ENCODE assay signal across 18 cellular contexts in genomic region chr12:18753481-18754117, GRCh38. TPM values are rescaled to one million over a fixed set of nuclear protein-coding genes. Genes with fewer than 3 reads are reported as not detected.
DNase-seq lines count a peak whose midpoint lies in the region; ATAC-seq, FAIRE-seq and TF ChIP-seq lines count a peak whose summit lies in the region.
"Had no signal": no experiment of that assay in that cellular context is flagged by ENCODE, and none has a peak within 500 bp of the region (broad histone marks: within the 10 kb centered on the region; RNA-seq: fewer than 3 reads in every experiment).

No MANE protein-coding gene starts in this region.

- peak overlapping the region; percentile 32; the same call in 1 of the 2 replicates for H3K23ac ChIP-seq in IMR-90 (ENCODE audit: low read depth, low read length)

- no peak overlapping the region; the same call in 1 of the 2 replicates for H4K5ac ChIP-seq in IMR-90 (ENCODE audit: low read depth, low read length)

- CTCF ChIA-PET in IMR-90 (lab: Yijun Ruan, JAX), result no interaction called here

- H3K4me1 ChIP-seq in IMR-90 (ENCODE audit: control insufficient read depth, insufficient read depth, low read length) (peaks cover 18% of the 10 kb centered on the region), esophagus muscularis mucosa (peaks cover 24 to 39% (median 29%) of the 10 kb centered on the region in 4 donors), smooth muscle cell (ENCODE audit: low read depth) (peaks cover 57% of the 10 kb centered on the region)
- H3K4me1 ChIP-seq: BLaER1 had no signal

- peak overlapping the region; percentile 65 for H3K4ac ChIP-seq in IMR-90 (ENCODE audit: low read depth, low read length)

- H3K14ac ChIP-seq in IMR-90 (replicated peaks; ENCODE audit: low read depth, low read length), result peak overlapping the region; percentile 74

- no peaks in the 10 kb centered on the region for H3F3A ChIP-seq in smooth muscle cell (ENCODE audit: low read depth)

- intact Hi-C loops in IMR-90 (cut with micrococcal nuclease) (no loop called here), esophagus muscularis mucosa (cut with DNase I) (no loop called here)

- H3K4me2 ChIP-seq in IMR-90 (ENCODE audit: low read depth, low read length) (peak overlapping the region; percentile 8; the same call in 1 of the 2 replicates), smooth muscle cell (no peak overlapping the region)
- H3K4me2 ChIP-seq: BLaER1 had no signal

- H3K27me3 ChIP-seq in IMR-90 (ENCODE audit: control insufficient read depth, insufficient read depth, low read length) (no peaks in the 10 kb centered on the region), esophagus muscularis mucosa (no peaks in the 10 kb centered on the region), smooth muscle cell (ENCODE audit: low read depth) (no peaks in the 10 kb centered on the region)
- H3K27me3 ChIP-seq: BLaER1 had no signal

- H3K79me1 ChIP-seq in IMR-90 (ENCODE audit: low read depth in 1 of 2, low read length in 2 of 2), result no peaks in the 10 kb centered on the region

- H3K18ac ChIP-seq in IMR-90 (ENCODE audit: low read depth, low read length), result peak overlapping the region; percentile 30; the same call in 1 of the 2 replicates

- FAIRE-seq in GM19239 (lab: Jason Lieb, UNC), result no peak

- H2BK20ac ChIP-seq in IMR-90 (ENCODE audit: low read depth, low read length), result peak overlapping the region; percentile 48

- H3K9me1 ChIP-seq in IMR-90 (ENCODE audit: insufficient read depth, low read length), result peaks cover 19% of the 10 kb centered on the region

- no peak for TF ChIP-seq POLR2A in IMR-90 (IDR thresholded peaks at IDR 0.05; ENCODE audit: low read depth, low read length)
- TF ChIP-seq POLR2A in esophagus muscularis mucosa (IDR thresholded peaks at IDR 0.05; ENCODE audit: low read depth), result no peak

- in situ Hi-C loops in IMR-90 (cut with MboI; ENCODE audit: low sequenced_read_pairs), result no loop called here

- TF ChIP-seq RAD21 in IMR-90 (IDR thresholded peaks at IDR 0.05; ENCODE audit: low read length), result no peak

- no peak overlapping the region for H2BK5ac ChIP-seq in IMR-90 (ENCODE audit: low read depth, low read length, poor library complexity, severe bottlenecking)

- dilution Hi-C loops in IMR-90 (cut with HindIII; ENCODE audit: low sequenced_read_pairs, unreplicated experiment), result no loop called here

- no peak overlapping the region for H3K56ac ChIP-seq in IMR-90 (ENCODE audit: extremely low read depth, insufficient read depth, low read length)

- H3K36me3 ChIP-seq in IMR-90 (ENCODE audit: control insufficient read depth, insufficient read depth, low read length), result no peaks in the 10 kb centered on the region
- no peaks in the 10 kb centered on the region for H3K36me3 ChIP-seq in esophagus muscularis mucosa
- no peaks in the 10 kb centered on the region for H3K36me3 ChIP-seq in smooth muscle cell (ENCODE audit: low read depth)
- H3K36me3 ChIP-seq: BLaER1 had no signal

- peak; percentile 12 for DNase-seq in IMR-90
- no peak for DNase-seq in esophagus muscularis mucosa (ENCODE audit: extremely low spot score)
- DNase-seq in left lobe of liver (ENCODE audit: low spot score), result peak; percentile 62
- no peak for DNase-seq in smooth muscle cell (lab: John Stamatoyannopoulos, UW; ENCODE audit: unreplicated experiment)
- DNase-seq in DMS53 (lab: John Stamatoyannopoulos, UW), result no peak
- no peak for DNase-seq in GM19239 (ENCODE audit: insufficient read length, low spot score)
- DNase-seq: activated CD4-positive, alpha-beta T cell treated with anti-CD3 and anti-CD28 coated beads, Interleukin-2, amount 50 U/mL, for 48 hours; activated effector memory CD4-positive, alpha-beta T cell treated with Interleukin-2 at 50 U/mL for 16 hours; EL; erythroblast; NCI-H446 treated with DMSO at 0.1 percent for 48 hours; stimulated activated naive CD8-positive, alpha-beta T cell treated with anti-CD3 and anti-CD28 coated beads, Interleukin-15, amount 100 ng/mL, for 72 hours had no signal

- no TSS peak for BruUV-seq in IMR-90 (replicated peaks; lab: Mats Ljungman, UMichigan)

- H2AFZ ChIP-seq in IMR-90 (replicated peaks; ENCODE audit: low read length, poor library complexity) (peak overlapping the region; percentile 60), smooth muscle cell (ENCODE audit: low read depth) (no peak overlapping the region)

- no peaks in the 10 kb centered on the region for H4K20me1 ChIP-seq in IMR-90 (ENCODE audit: insufficient read depth, low read length)
- H4K20me1 ChIP-seq in smooth muscle cell (ENCODE audit: low read depth), result no peaks in the 10 kb centered on the region
- H4K20me1 ChIP-seq: BLaER1 had no signal

- peak overlapping the region; percentile 64 for H2AK5ac ChIP-seq in IMR-90 (ENCODE audit: low read depth, low read length)

- H2BK120ac ChIP-seq in IMR-90 (ENCODE audit: low read depth, low read length), result peak overlapping the region; percentile 86

- TF ChIP-seq EP300 in esophagus muscularis mucosa (IDR thresholded peaks at IDR 0.05), result no peak

- H3K4me3 ChIP-seq in IMR-90 (ENCODE audit: insufficient read depth, low read depth, low read length) (no peak overlapping the region), esophagus muscularis mucosa (peak overlapping the region; percentile 34 to 49 (median 39)), smooth muscle cell (no peak overlapping the region)
- H3K4me3 ChIP-seq: BLaER1 had no signal

- no peak overlapping the region for H2AK9ac ChIP-seq in IMR-90 (replicated peaks; ENCODE audit: low read depth, low read length, poor library complexity)

- no peak for TF ChIP-seq CTCF in IMR-90 (conservative IDR thresholded peaks at IDR 0.05; ENCODE audit: low read depth, low read length)
- no peak for TF ChIP-seq CTCF in esophagus muscularis mucosa (IDR thresholded peaks at IDR 0.05)
- no peak for TF ChIP-seq CTCF in smooth muscle cell (IDR thresholded peaks at IDR 0.05; ENCODE audit: borderline replicate concordance, insufficient read depth, poor library complexity, severe bottlenecking)

- peak overlapping the region; percentile 32 to 38; a peak in 2 of 4 replicates for H4K8ac ChIP-seq in IMR-90 (ENCODE audit: low read depth in 2 of 2, low read length in 2 of 2)

- POLR2A ChIA-PET in IMR-90 (lab: Charles Lee; ENCODE audit: unreplicated experiment), result no interaction called here

- H3K9ac ChIP-seq in IMR-90 (ENCODE audit: low read depth, low read length) (no peak overlapping the region), smooth muscle cell (ENCODE audit: low read depth) (no peak overlapping the region)
- H3K9ac ChIP-seq: BLaER1 had no signal

- peak overlapping the region; percentile 52 for H4K91ac ChIP-seq in IMR-90 (ENCODE audit: insufficient read depth, low read depth, low read length)

- H3K9me3 ChIP-seq in IMR-90 (ENCODE audit: control insufficient read depth, insufficient read depth, low read length), result no peaks in the 10 kb centered on the region
- H3K9me3 ChIP-seq in esophagus muscularis mucosa, result no peaks in the 10 kb centered on the region
- H3K9me3 ChIP-seq in smooth muscle cell (replicated peaks; ENCODE audit: low read depth), result no peaks in the 10 kb centered on the region
- H3K9me3 ChIP-seq: BLaER1 had no signal

- peak; percentile 21 for ATAC-seq in IMR-90 (ENCODE audit: low read depth)
- ATAC-seq in left lobe of liver, result peak; percentile 90
- ATAC-seq in GM21723 (IDR thresholded peaks at IDR 0.05; ENCODE audit: unreplicated experiment), result no peak
- ATAC-seq in GM18858 (IDR thresholded peaks at IDR 0.05; ENCODE audit: unreplicated experiment), result no peak
- ATAC-seq: stimulated activated naive CD8-positive, alpha-beta T cell treated with anti-CD3 and anti-CD28 coated beads, Interleukin-15, amount 100 ng/mL, for 72 hours had no signal

- peak overlapping the region; percentile 7 for H3K27ac ChIP-seq in IMR-90 (ENCODE audit: insufficient read depth, low read length)
- peak overlapping the region; percentile 45 to 67 (median 56) for H3K27ac ChIP-seq in esophagus muscularis mucosa (replicated peaks in 1 of 4)
- H3K27ac ChIP-seq in smooth muscle cell (ENCODE audit: low read depth), result peak overlapping the region; percentile 15
- H3K27ac ChIP-seq: BLaER1 had no signal

- peak overlapping the region; percentile 41; the same call in 1 of the 3 replicates for H2BK15ac ChIP-seq in IMR-90 (ENCODE audit: low read depth, low read length)

- no peaks in the 10 kb centered on the region for H3K79me2 ChIP-seq in smooth muscle cell (ENCODE audit: low read depth)

- WGBS in IMR-90 (ENCODE audit: extremely low coverage in 2 of 2, insufficient read length in 1 of 2), 2 experiments, result 20% methylated on average over 2 of the region's 16 CpGs; no CpG with 5 or more reads in 1 of the 2 experiments
- WGBS in esophagus muscularis mucosa, result 32% methylated on average over 9 of the region's 16 CpGs
- WGBS in smooth muscle cell (ENCODE audit: low lambda C conversion rate), result 55% methylated on average over 16 of the region's 16 CpGs

TF ChIP-seq in IMR-90, 13 proteins besides CTCF, POLR2A, EP300 and RAD21:
- TF ChIP-seq SMC3 (IDR thresholded peaks at IDR 0.05; ENCODE audit: low read depth, low read length) (no peak), NFE2L2 (IDR thresholded peaks at IDR 0.05; ENCODE audit: low read depth, low read length) (no peak), CEBPB (IDR thresholded peaks at IDR 0.05; ENCODE audit: low read depth, low read length) (no peak), MXI1 (IDR thresholded peaks at IDR 0.05; ENCODE audit: borderline replicate concordance, low read depth, low read length) (no peak), MAZ (IDR thresholded peaks at IDR 0.05; ENCODE audit: borderline replicate concordance, low read depth, low read length) (no peak), BHLHE40 (IDR thresholded peaks at IDR 0.05; ENCODE audit: low read depth, low read length) (no peak)
TF ChIP-seq in IMR-90: peak in this region for 0.

RNA-seq across cellular contexts. Expression of gene CAPZA3, which starts 15.7 kb away (rescaled TPM):
- total RNA-seq in IMR-90 (2012; rRNA removed), result not detected in 2 replicates
- not detected in 2 replicates for polyA plus RNA-seq in IMR-90 (2012; rRNA removed)
- not detected in 2 replicates for polyA plus RNA-seq in IMR-90 (2012; cell fraction: cytosol; rRNA removed)
- not detected in 2 replicates for polyA plus RNA-seq in IMR-90 (2012; cell fraction: nucleus; rRNA removed; ENCODE audit: low replicate concordance)
- not detected for total RNA-seq in esophagus muscularis mucosa
- total RNA-seq in left lobe of liver, result 0.33 TPM
- total RNA-seq in smooth muscle cell, result not detected in 2 replicates
- 0.19 TPM in 1 of 2 replicates, not detected in the other for polyA plus RNA-seq in smooth muscle cell
- total RNA-seq: myocyte; RPMI7951; T-helper 2 cell treated with Interferon-gamma antibody and Interleukin-4, amounts not matched to agents 100 ng/mL and 5 ng/mL, for 36 hours had no signal

RNA-seq across cellular contexts. Expression of gene PLCZ1, which starts 15.8 kb away (rescaled TPM):
- not detected in 2 replicates for total RNA-seq in IMR-90 (2012; rRNA removed)
- not detected in 2 replicates for polyA plus RNA-seq in IMR-90 (2012; rRNA removed)
- polyA plus RNA-seq in IMR-90 (2012; cell fraction: cytosol; rRNA removed), result not detected in 2 replicates
- polyA plus RNA-seq in IMR-90 (2012; cell fraction: nucleus; rRNA removed; ENCODE audit: low replicate concordance), result not detected in 2 replicates
- total RNA-seq in esophagus muscularis mucosa, result under 1 TPM in 1 of 4 donors, not detected in 3; 0.83 TPM
- total RNA-seq in left lobe of liver, result not detected
- total RNA-seq in smooth muscle cell, result not detected in 2 replicates
- not detected in 2 replicates for polyA plus RNA-seq in smooth muscle cell
- total RNA-seq: myocyte; RPMI7951; T-helper 2 cell treated with Interferon-gamma antibody and Interleukin-4, amounts not matched to agents 100 ng/mL and 5 ng/mL, for 36 hours had no signal

Comparison
In these comparisons a context has a peak if more than half of its experiments do, and no peak if none do; other contexts are left out.
1. ATAC-seq: peak in IMR-90 (single experiment) and left lobe of liver (single experiment); none in GM21723 (single experiment) and GM18858 (single experiment).
2. DNase-seq: peak in IMR-90 (single experiment) and left lobe of liver (single experiment); none in esophagus muscularis mucosa (single experiment), smooth muscle cell (single experiment), DMS53 (single experiment) and GM19239 (single experiment).
3. H3K4me3 ChIP-seq: peak in esophagus muscularis mucosa (4 of 4); none in IMR-90 (single experiment) and smooth muscle cell (single experiment).
4. Peak in every context shown above with its lines, with median percentiles within 50 percentile points of each other: H3K27ac ChIP-seq.